In the genomic region with DNA sequence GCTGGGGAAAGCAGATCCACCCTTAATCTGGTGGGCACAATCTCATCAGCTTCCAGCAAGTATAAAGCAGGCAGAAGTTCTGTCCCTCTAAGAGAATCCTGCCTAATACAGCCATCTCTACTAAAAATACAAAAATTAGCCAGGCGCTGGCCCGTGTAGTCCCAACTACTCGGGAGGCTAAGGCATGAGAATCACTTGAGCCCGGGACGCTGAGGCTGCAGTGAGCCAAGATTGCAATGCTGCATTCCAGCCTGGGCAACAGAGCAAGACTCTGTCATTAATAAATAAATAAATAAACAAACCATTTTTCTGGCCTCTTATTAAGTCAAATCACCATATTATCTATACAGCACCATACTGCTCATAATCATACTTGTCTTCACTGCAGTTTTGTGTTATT, we compare ENCODE assay signal across 2 cellular contexts.
TF ChIP-seq lines count a peak whose summit lies in the region.

No MANE protein-coding gene starts in this region.

TF ChIP-seq in HCT116, 20 proteins besides CTCF, POLR2A, EP300 and RAD21:
- TF ChIP-seq, protein P1, sequence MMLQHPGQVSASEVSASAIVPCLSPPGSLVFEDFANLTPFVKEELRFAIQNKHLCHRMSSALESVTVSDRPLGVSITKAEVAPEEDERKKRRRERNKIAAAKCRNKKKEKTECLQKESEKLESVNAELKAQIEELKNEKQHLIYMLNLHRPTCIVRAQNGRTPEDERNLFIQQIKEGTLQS (IDR thresholded peaks at IDR 0.05), result no peak
- TF ChIP-seq SIN3A (IDR thresholded peaks at IDR 0.05; ENCODE audit: low read depth) (no peak), JUND (IDR thresholded peaks at IDR 0.05) (no peak), YY1 (IDR thresholded peaks at IDR 0.05; ENCODE audit: extremely low read depth, insufficient replicate concordance, low read depth, low read length) (no peak), ZFX (IDR thresholded peaks at IDR 0.05) (no peak), EGR1 (IDR thresholded peaks at IDR 0.05; ENCODE audit: low read depth) (no peak), POLR2AphosphoS5 (IDR thresholded peaks at IDR 0.05; ENCODE audit: low read depth, low read length) (no peak), FOSL1 (IDR thresholded peaks at IDR 0.05; ENCODE audit: low read depth) (no peak), EZH2 (IDR thresholded peaks at IDR 0.05) (no peak), ELF1 (IDR thresholded peaks at IDR 0.05; ENCODE audit: borderline replicate concordance, low read depth) (no peak), ZNF274 (IDR thresholded peaks at IDR 0.05; ENCODE audit: low read depth, low read length) (no peak), SP1 (IDR thresholded peaks at IDR 0.05; ENCODE audit: low read depth) (no peak), CEBPB (IDR thresholded peaks at IDR 0.05; ENCODE audit: low read depth) (no peak)
- TF ChIP-seq, protein P2, sequence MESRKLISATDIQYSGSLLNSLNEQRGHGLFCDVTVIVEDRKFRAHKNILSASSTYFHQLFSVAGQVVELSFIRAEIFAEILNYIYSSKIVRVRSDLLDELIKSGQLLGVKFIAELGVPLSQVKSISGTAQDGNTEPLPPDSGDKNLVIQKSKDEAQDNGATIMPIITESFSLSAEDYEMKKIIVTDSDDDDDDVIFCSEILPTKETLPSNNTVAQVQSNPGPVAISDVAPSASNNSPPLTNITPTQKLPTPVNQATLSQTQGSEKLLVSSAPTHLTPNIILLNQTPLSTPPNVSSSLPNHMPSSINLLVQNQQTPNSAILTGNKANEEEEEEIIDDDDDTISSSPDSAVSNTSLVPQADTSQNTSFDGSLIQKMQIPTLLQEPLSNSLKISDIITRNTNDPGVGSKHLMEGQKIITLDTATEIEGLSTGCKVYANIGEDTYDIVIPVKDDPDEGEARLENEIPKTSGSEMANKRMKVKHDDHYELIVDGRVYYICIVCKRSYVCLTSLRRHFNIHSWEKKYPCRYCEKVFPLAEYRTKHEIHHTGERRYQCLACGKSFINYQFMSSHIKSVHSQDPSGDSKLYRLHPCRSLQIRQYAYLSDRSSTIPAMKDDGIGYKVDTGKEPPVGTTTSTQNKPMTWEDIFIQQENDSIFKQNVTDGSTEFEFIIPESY (IDR thresholded peaks at IDR 0.05; ENCODE audit: extremely low read depth, insufficient replicate concordance, low read length), result no peak
- TF ChIP-seq, protein P3, sequence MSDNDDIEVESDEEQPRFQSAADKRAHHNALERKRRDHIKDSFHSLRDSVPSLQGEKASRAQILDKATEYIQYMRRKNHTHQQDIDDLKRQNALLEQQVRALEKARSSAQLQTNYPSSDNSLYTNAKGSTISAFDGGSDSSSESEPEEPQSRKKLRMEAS (IDR thresholded peaks at IDR 0.05), result no peak

TF ChIP-seq in GM23338, 12 proteins besides CTCF, POLR2A, EP300 and RAD21:
- TF ChIP-seq, protein P4, sequence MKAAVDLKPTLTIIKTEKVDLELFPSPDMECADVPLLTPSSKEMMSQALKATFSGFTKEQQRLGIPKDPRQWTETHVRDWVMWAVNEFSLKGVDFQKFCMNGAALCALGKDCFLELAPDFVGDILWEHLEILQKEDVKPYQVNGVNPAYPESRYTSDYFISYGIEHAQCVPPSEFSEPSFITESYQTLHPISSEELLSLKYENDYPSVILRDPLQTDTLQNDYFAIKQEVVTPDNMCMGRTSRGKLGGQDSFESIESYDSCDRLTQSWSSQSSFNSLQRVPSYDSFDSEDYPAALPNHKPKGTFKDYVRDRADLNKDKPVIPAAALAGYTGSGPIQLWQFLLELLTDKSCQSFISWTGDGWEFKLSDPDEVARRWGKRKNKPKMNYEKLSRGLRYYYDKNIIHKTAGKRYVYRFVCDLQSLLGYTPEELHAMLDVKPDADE (IDR thresholded peaks at IDR 0.05), result no peak
- TF ChIP-seq, protein P5, sequence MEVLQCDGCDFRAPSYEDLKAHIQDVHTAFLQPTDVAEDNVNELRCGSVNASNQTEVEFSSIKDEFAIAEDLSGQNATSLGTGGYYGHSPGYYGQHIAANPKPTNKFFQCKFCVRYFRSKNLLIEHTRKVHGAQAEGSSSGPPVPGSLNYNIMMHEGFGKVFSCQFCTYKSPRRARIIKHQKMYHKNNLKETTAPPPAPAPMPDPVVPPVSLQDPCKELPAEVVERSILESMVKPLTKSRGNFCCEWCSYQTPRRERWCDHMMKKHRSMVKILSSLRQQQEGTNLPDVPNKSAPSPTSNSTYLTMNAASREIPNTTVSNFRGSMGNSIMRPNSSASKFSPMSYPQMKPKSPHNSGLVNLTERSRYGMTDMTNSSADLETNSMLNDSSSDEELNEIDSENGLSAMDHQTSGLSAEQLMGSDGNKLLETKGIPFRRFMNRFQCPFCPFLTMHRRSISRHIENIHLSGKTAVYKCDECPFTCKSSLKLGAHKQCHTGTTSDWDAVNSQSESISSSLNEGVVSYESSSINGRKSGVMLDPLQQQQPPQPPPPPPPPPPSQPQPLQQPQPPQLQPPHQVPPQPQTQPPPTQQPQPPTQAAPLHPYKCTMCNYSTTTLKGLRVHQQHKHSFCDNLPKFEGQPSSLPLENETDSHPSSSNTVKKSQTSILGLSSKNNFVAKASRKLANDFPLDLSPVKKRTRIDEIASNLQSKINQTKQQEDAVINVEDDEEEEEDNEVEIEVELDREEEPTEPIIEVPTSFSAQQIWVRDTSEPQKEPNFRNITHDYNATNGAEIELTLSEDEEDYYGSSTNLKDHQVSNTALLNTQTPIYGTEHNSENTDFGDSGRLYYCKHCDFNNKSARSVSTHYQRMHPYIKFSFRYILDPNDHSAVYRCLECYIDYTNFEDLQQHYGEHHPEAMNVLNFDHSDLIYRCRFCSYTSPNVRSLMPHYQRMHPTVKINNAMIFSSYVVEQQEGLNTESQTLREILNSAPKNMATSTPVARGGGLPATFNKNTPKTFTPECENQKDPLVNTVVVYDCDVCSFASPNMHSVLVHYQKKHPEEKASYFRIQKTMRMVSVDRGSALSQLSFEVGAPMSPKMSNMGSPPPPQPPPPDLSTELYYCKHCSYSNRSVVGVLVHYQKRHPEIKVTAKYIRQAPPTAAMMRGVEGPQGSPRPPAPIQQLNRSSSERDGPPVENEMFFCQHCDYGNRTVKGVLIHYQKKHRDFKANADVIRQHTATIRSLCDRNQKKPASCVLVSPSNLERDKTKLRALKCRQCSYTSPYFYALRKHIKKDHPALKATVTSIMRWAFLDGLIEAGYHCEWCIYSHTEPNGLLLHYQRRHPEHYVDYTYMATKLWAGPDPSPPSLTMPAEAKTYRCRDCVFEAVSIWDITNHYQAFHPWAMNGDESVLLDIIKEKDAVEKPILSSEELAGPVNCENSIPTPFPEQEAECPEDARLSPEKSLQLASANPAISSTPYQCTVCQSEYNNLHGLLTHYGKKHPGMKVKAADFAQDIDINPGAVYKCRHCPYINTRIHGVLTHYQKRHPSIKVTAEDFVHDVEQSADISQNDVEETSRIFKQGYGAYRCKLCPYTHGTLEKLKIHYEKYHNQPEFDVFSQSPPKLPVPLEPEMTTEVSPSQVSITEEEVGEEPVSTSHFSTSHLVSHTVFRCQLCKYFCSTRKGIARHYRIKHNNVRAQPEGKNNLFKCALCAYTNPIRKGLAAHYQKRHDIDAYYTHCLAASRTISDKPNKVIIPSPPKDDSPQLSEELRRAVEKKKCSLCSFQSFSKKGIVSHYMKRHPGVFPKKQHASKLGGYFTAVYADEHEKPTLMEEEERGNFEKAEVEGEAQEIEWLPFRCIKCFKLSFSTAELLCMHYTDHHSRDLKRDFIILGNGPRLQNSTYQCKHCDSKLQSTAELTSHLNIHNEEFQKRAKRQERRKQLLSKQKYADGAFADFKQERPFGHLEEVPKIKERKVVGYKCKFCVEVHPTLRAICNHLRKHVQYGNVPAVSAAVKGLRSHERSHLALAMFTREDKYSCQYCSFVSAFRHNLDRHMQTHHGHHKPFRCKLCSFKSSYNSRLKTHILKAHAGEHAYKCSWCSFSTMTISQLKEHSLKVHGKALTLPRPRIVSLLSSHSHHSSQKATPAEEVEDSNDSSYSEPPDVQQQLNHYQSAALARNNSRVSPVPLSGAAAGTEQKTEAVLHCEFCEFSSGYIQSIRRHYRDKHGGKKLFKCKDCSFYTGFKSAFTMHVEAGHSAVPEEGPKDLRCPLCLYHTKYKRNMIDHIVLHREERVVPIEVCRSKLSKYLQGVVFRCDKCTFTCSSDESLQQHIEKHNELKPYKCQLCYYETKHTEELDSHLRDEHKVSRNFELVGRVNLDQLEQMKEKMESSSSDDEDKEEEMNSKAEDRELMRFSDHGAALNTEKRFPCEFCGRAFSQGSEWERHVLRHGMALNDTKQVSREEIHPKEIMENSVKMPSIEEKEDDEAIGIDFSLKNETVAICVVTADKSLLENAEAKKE (CRISPR knock-in tag; IDR thresholded peaks at IDR 0.05), result no peak
- TF ChIP-seq POLR2AphosphoS5 (IDR thresholded peaks at IDR 0.05; ENCODE audit: low read depth) (no peak), ZNF114 (CRISPR knock-in tag; IDR thresholded peaks at IDR 0.05) (no peak), EZH2phosphoT487 (IDR thresholded peaks at IDR 0.05; ENCODE audit: unreplicated experiment) (no peak), JUNB (IDR thresholded peaks at IDR 0.05; ENCODE audit: unreplicated experiment) (no peak), ZNF331 (CRISPR knock-in tag; IDR thresholded peaks at IDR 0.05; ENCODE audit: low read depth) (no peak), CREB1 (CRISPR knock-in tag; IDR thresholded peaks at IDR 0.05; ENCODE audit: low read depth) (no peak), NANOG (IDR thresholded peaks at IDR 0.05; ENCODE audit: borderline replicate concordance) (no peak), EZH2 (IDR thresholded peaks at IDR 0.05; ENCODE audit: low read depth, unreplicated experiment) (no peak), STAT1 (IDR thresholded peaks at IDR 0.05; ENCODE audit: unreplicated experiment) (no peak)
- TF ChIP-seq, protein P6, sequence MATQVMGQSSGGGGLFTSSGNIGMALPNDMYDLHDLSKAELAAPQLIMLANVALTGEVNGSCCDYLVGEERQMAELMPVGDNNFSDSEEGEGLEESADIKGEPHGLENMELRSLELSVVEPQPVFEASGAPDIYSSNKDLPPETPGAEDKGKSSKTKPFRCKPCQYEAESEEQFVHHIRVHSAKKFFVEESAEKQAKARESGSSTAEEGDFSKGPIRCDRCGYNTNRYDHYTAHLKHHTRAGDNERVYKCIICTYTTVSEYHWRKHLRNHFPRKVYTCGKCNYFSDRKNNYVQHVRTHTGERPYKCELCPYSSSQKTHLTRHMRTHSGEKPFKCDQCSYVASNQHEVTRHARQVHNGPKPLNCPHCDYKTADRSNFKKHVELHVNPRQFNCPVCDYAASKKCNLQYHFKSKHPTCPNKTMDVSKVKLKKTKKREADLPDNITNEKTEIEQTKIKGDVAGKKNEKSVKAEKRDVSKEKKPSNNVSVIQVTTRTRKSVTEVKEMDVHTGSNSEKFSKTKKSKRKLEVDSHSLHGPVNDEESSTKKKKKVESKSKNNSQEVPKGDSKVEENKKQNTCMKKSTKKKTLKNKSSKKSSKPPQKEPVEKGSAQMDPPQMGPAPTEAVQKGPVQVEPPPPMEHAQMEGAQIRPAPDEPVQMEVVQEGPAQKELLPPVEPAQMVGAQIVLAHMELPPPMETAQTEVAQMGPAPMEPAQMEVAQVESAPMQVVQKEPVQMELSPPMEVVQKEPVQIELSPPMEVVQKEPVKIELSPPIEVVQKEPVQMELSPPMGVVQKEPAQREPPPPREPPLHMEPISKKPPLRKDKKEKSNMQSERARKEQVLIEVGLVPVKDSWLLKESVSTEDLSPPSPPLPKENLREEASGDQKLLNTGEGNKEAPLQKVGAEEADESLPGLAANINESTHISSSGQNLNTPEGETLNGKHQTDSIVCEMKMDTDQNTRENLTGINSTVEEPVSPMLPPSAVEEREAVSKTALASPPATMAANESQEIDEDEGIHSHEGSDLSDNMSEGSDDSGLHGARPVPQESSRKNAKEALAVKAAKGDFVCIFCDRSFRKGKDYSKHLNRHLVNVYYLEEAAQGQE (IDR thresholded peaks at IDR 0.05; ENCODE audit: unreplicated experiment), result no peak
